In genomic region chr7:91979590-91979989, GRCh38 we compare ENCODE assay signal across 27 cellular contexts.
"Had no signal": no experiment of that assay in that cellular context is flagged by ENCODE, and none has a peak within 500 bp of the region (broad histone marks: within the 10 kb centered on the region; RNA-seq: fewer than 3 reads in every experiment).

No MANE protein-coding gene starts in this region.

- DNase-seq: hypothalamus; immature natural killer cell; kidney; left colon; left lung; mesendoderm; midbrain; mucosa of descending colon; naive thymus-derived CD4-positive, alpha-beta T cell; ovary; retina; right cardiac atrium; stimulated activated CD4-positive, alpha-beta T cell treated with anti-CD3 and anti-CD28 coated beads, Interleukin-12 subunit alpha, Interleukin-12 subunit beta, amount 100 ng/mL, for 4 hours; stimulated activated CD4-positive, alpha-beta T cell treated with anti-CD3 and anti-CD28 coated beads, Interleukin-15, amount 100 ng/mL, for 24 hours; stimulated activated CD4-positive, alpha-beta T cell treated with anti-CD3 and anti-CD28 coated beads, Interleukin-2, amount 100 ng/mL, for 24 hours; stimulated activated CD4-positive, alpha-beta T cell treated with anti-CD3 and anti-CD28 coated beads, Interleukin-4, amount 100 ng/mL, for 1 hour; stimulated activated naive B cell treated with anti-CD40 and anti-IgM and Interleukin-4, amounts not matched to agents 10 μg/mL and 1 μg/mL and 100 μg/mL, for 72 hours; substantia nigra had no signal

- H3K27ac Mint-ChIP-seq: immature natural killer cell; naive thymus-derived CD4-positive, alpha-beta T cell; natural killer cell treated with Interleukin-12 subunit alpha and Interleukin-12 subunit beta and Interleukin-15 and Interleukin-18, amount 100 ng/mL, for 72 hours; progenitor cell of endocrine pancreas; stimulated activated naive B cell treated with anti-CD40 and anti-IgM and Interleukin-4, amounts not matched to agents 10 μg/mL and 1 μg/mL and 100 μg/mL, for 72 hours; stimulated activated naive CD8-positive, alpha-beta T cell treated with anti-CD3 and anti-CD28 coated beads, Interleukin-15, Interleukin-2, amounts not matched to agents 100 ng/mL and 50 ng/mL, for 24 hours; type B pancreatic cell had no signal

- H3K4me3 Mint-ChIP-seq: immature natural killer cell; naive thymus-derived CD4-positive, alpha-beta T cell; natural killer cell treated with Interleukin-12 subunit alpha and Interleukin-12 subunit beta and Interleukin-15 and Interleukin-18, amount 100 ng/mL, for 72 hours; stimulated activated naive B cell treated with anti-CD40 and anti-IgM and Interleukin-4, amounts not matched to agents 10 μg/mL and 1 μg/mL and 100 μg/mL, for 72 hours; stimulated activated naive CD8-positive, alpha-beta T cell treated with anti-CD3 and anti-CD28 coated beads, Interleukin-15, Interleukin-2, amounts not matched to agents 100 ng/mL and 50 ng/mL, for 24 hours; type B pancreatic cell had no signal

- H3K4me3 ChIP-seq: left lung, lung, mucosa of descending colon, ovary, skin epidermis, tibial nerve, vagina had no signal

- H3K27ac ChIP-seq: left lung, ovary, skin epidermis, tibial nerve, vagina had no signal

- H3K27me3 Mint-ChIP-seq: naive thymus-derived CD4-positive, alpha-beta T cell; natural killer cell treated with Interleukin-12 subunit alpha and Interleukin-12 subunit beta and Interleukin-15 and Interleukin-18, amount 100 ng/mL, for 72 hours; progenitor cell of endocrine pancreas; stimulated activated naive B cell treated with anti-CD40 and anti-IgM and Interleukin-4, amounts not matched to agents 10 μg/mL and 1 μg/mL and 100 μg/mL, for 72 hours; stimulated activated naive CD8-positive, alpha-beta T cell treated with anti-CD3 and anti-CD28 coated beads, Interleukin-15, Interleukin-2, amounts not matched to agents 100 ng/mL and 50 ng/mL, for 24 hours; type B pancreatic cell had no signal

- H3K4me1 ChIP-seq: left lung, tibial nerve, vagina had no signal

- H3K9me3 ChIP-seq: ovary, tibial nerve, vagina had no signal

- H3K36me3 ChIP-seq: ovary, vagina had no signal

- H3K9me3 Mint-ChIP-seq: natural killer cell treated with Interleukin-12 subunit alpha and Interleukin-12 subunit beta and Interleukin-15 and Interleukin-18, amount 100 ng/mL, for 72 hours; stimulated activated naive CD8-positive, alpha-beta T cell treated with anti-CD3 and anti-CD28 coated beads, Interleukin-15, Interleukin-2, amounts not matched to agents 100 ng/mL and 50 ng/mL, for 24 hours; type B pancreatic cell had no signal

- ATAC-seq: left colon; left lung; mucosa of descending colon; naive thymus-derived CD4-positive, alpha-beta T cell; natural killer cell treated with Interleukin-12 subunit alpha and Interleukin-12 subunit beta and Interleukin-15 and Interleukin-18, amount 100 ng/mL, for 72 hours; right cardiac atrium; sciatic nerve; stimulated activated naive B cell treated with anti-CD40 and anti-IgM and Interleukin-4, amounts not matched to agents 10 μg/mL and 1 μg/mL and 100 μg/mL, for 72 hours had no signal

- H3K27me3 ChIP-seq: left lung, ovary, tibial nerve, vagina had no signal
